In genomic region chr17:19136138-19136537, GRCh38 we compare ENCODE assay signal across 10 cellular contexts. TPM values are rescaled to one million over a fixed set of nuclear protein-coding genes. Genes with fewer than 3 reads are reported as not detected.
DNase-seq lines count a peak whose midpoint lies in the region; ATAC-seq, FAIRE-seq and TF ChIP-seq lines count a peak whose summit lies in the region.
"Not testable (repeated sequence)": the region's sequence is repeated elsewhere in the genome, so short reads cannot be mapped to it uniquely, and the experiment has no call there.
"Had no signal": no experiment of that assay in that cellular context is flagged by ENCODE, and none has a peak within 500 bp of the region (broad histone marks: within the 10 kb centered on the region; RNA-seq: fewer than 3 reads in every experiment).

No MANE protein-coding gene starts in this region.

- not testable (repeated sequence) for H3K4me3 ChIP-seq in Panc1 (ENCODE audit: low read depth in 2 of 2, low read length in 2 of 2); K562; heart right ventricle; right lobe of liver; psoas muscle; aorta (ENCODE audit: low read length in 2 of 2)

- POLR2A ChIA-PET in Panc1 (lab: Charles Lee); activated CD4-positive, alpha-beta T cell treated with anti-CD3 and anti-CD28 coated beads for 36 hours (lab: Charles Lee); K562 (lab: Yijun Ruan, JAX): not testable (repeated sequence)

- TF ChIP-seq CTCF in Panc1 (IDR thresholded peaks at IDR 0.05); K562 (IDR thresholded peaks at IDR 0.05 in 2 of 3, conservative IDR thresholded peaks at IDR 0.05 in 1 of 3; ENCODE audit: insufficient read depth in 2 of 3, low read depth in 1 of 3, low read length in 3 of 3); heart right ventricle (IDR thresholded peaks at IDR 0.05); right lobe of liver (IDR thresholded peaks at IDR 0.05); psoas muscle (IDR thresholded peaks at IDR 0.05): not testable (repeated sequence)

- H3K27me3 ChIP-seq in Panc1 (ENCODE audit: control insufficient read depth, insufficient read depth, low read length); K562 (ENCODE audit: control insufficient read depth in 2 of 2, insufficient read depth in 2 of 2, low read length in 2 of 2); heart right ventricle; right lobe of liver; psoas muscle (ENCODE audit: insufficient read depth in 3 of 3, low read length in 2 of 3); aorta (ENCODE audit: control insufficient read depth in 1 of 2, insufficient read depth in 2 of 2, low read length in 1 of 2): not testable (repeated sequence)

- H3K4me1 Mint-ChIP-seq in activated CD4-positive, alpha-beta T cell treated with anti-CD3 and anti-CD28 coated beads for 36 hours: not testable (repeated sequence)

- DNase-seq in GM19239 (ENCODE audit: insufficient read length, low spot score); Panc1 (ENCODE audit: low read depth, low spot score); activated CD4-positive, alpha-beta T cell treated with anti-CD3 and anti-CD28 coated beads for 36 hours; K562 (ENCODE audit: extremely low read depth in 1 of 4, low spot score in 3 of 4); heart right ventricle; right lobe of liver; psoas muscle; aorta: not testable (repeated sequence)

- H4K20me1 ChIP-seq in K562 (replicated peaks; ENCODE audit: control insufficient read depth, insufficient read depth, low read length): not testable (repeated sequence)

- H3K9me3 ChIP-seq in Panc1 (ENCODE audit: control insufficient read depth, insufficient read depth, low read depth, low read length); K562 (replicated peaks; ENCODE audit: control insufficient read depth, insufficient read depth, low read depth, low read length); heart right ventricle; right lobe of liver; psoas muscle; aorta (ENCODE audit: control insufficient read depth, low read length): not testable (repeated sequence)

- CTCF ChIA-PET in Panc1 (lab: Charles Lee); activated CD4-positive, alpha-beta T cell treated with anti-CD3 and anti-CD28 coated beads for 36 hours (lab: Charles Lee); K562 (lab: Yijun Ruan, JAX; ENCODE audit: low intra/inter-chr PET ratio): not testable (repeated sequence)

- H3K79me2 ChIP-seq in K562 (ENCODE audit: control insufficient read depth, insufficient read depth, low read length): not testable (repeated sequence)

- H3K27ac Mint-ChIP-seq in activated CD4-positive, alpha-beta T cell treated with anti-CD3 and anti-CD28 coated beads for 36 hours: not testable (repeated sequence)

- TF ChIP-seq EP300 in K562 (IDR thresholded peaks at IDR 0.05; ENCODE audit: low read length): not testable (repeated sequence)

- not testable (repeated sequence) for BruUV-seq in Panc1 (replicated peaks; lab: Mats Ljungman, UMichigan); K562 (replicated peaks; lab: Mats Ljungman, UMichigan)

- WGBS in K562 (ENCODE audit: insufficient coverage, low coverage, missing lambda C conversion rate): no CpG with 5 or more reads among the region's 17 CpGs
- WGBS in heart right ventricle, 2 donors: no CpG with 5 or more reads among the region's 17 CpGs
- WGBS in right lobe of liver (ENCODE audit: insufficient coverage, low coverage, low lambda C conversion rate, missing lambda C conversion rate): no CpG with 5 or more reads among the region's 17 CpGs
- no CpG with 5 or more reads among the region's 17 CpGs for WGBS in psoas muscle, 3 donors
- no CpG with 5 or more reads among the region's 17 CpGs for WGBS in aorta, 2 donors

- in situ Hi-C loops in Panc1 (cut with HindIII; ENCODE audit: low pct_unique_long_range_greater_than_20kb, low sequenced_read_pairs); K562 (cut with MboI): not testable (repeated sequence)

- not testable (repeated sequence) for H3K4me1 ChIP-seq in Panc1 (ENCODE audit: control insufficient read depth, insufficient read depth, low read length); K562 (replicated peaks in 1 of 2; ENCODE audit: control insufficient read depth in 2 of 2, insufficient read depth in 2 of 2, low read length in 2 of 2); heart right ventricle; right lobe of liver; psoas muscle; aorta (ENCODE audit: control insufficient read depth in 1 of 2, insufficient read depth in 2 of 2, low read length in 2 of 2)

- not testable (repeated sequence) for H3K9me1 ChIP-seq in K562 (ENCODE audit: control insufficient read depth, insufficient read depth, low read length)

- TF ChIP-seq RAD21 in K562 (CRISPR knock-in tag; conservative IDR thresholded peaks at IDR 0.05 in 1 of 2, IDR thresholded peaks at IDR 0.05 in 1 of 2): not testable (repeated sequence)

- intact Hi-C loops in Panc1 (cut with micrococcal nuclease; ENCODE audit: unreplicated experiment); activated CD4-positive, alpha-beta T cell treated with anti-CD3 and anti-CD28 coated beads for 36 hours (cut with DNase I, micrococcal nuclease); K562 (cut with micrococcal nuclease); heart right ventricle (cut with DNase I); right lobe of liver (cut with DNase I); psoas muscle (cut with DNase I); aorta (cut with DNase I): not testable (repeated sequence)

- H3K36me3 Mint-ChIP-seq in activated CD4-positive, alpha-beta T cell treated with anti-CD3 and anti-CD28 coated beads for 36 hours (ENCODE audit: low read depth): not testable (repeated sequence)

- not testable (repeated sequence) for H3K4me2 ChIP-seq in K562 (ENCODE audit: insufficient read depth, low read length)

- H2AFZ ChIP-seq in K562 (ENCODE audit: low read depth, low read length): not testable (repeated sequence)

- not testable (repeated sequence) for H3K9ac ChIP-seq in K562 (ENCODE audit: insufficient read depth in 1 of 2, low read depth in 2 of 2, low read length in 2 of 2)

- H3K27ac ChIP-seq in Panc1 (ENCODE audit: low read length); K562 (ENCODE audit: extremely low read depth, low read depth, low read length); heart right ventricle; right lobe of liver; psoas muscle; aorta (ENCODE audit: low read depth in 1 of 2, low read length in 2 of 2): not testable (repeated sequence)

- H3K4me3 Mint-ChIP-seq in activated CD4-positive, alpha-beta T cell treated with anti-CD3 and anti-CD28 coated beads for 36 hours: not testable (repeated sequence)

- H3K9me3 Mint-ChIP-seq in activated CD4-positive, alpha-beta T cell treated with anti-CD3 and anti-CD28 coated beads for 36 hours (ENCODE audit: low read depth): not testable (repeated sequence)

- ATAC-seq in Panc1: peak; percentile 72
- peak; percentile 56 for ATAC-seq in activated CD4-positive, alpha-beta T cell treated with anti-CD3 and anti-CD28 coated beads for 36 hours
- ATAC-seq in K562: peak; percentile 82
- ATAC-seq in heart right ventricle: peak; percentile 59 to 84 (median 78)
- peak; percentile 42 to 59 (median 54) for ATAC-seq in right lobe of liver
- ATAC-seq in psoas muscle: peak; percentile 81 to 94 (median 94)
- ATAC-seq in aorta (ENCODE audit: low FRiP score): peak; percentile 59

- not testable (repeated sequence) for TF ChIP-seq POLR2A in K562 (conservative IDR thresholded peaks at IDR 0.05); right lobe of liver (IDR thresholded peaks at IDR 0.05)

- H3K36me3 ChIP-seq in Panc1 (ENCODE audit: control insufficient read depth, insufficient read depth, low read length); K562 (ENCODE audit: control insufficient read depth, insufficient read depth, low read length); heart right ventricle; right lobe of liver; psoas muscle (ENCODE audit: insufficient read depth in 1 of 2, low read depth in 1 of 2); aorta (ENCODE audit: control insufficient read depth in 1 of 2, insufficient read depth in 2 of 2, low read length in 1 of 2): not testable (repeated sequence)

- FAIRE-seq in GM19239 (lab: Jason Lieb, UNC): peak; percentile 89
- FAIRE-seq in K562 (lab: Jason Lieb, UNC): peak; percentile 29

- H3K27me3 Mint-ChIP-seq in activated CD4-positive, alpha-beta T cell treated with anti-CD3 and anti-CD28 coated beads for 36 hours: not testable (repeated sequence)

RNA-seq across cellular contexts. Expression of gene GRAPL, which starts 8.7 kb away (rescaled TPM):
- total RNA-seq in Panc1 (2021; ENCODE audit: unreplicated experiment) (0.31 TPM), K562 (2014; rRNA removed) (not detected in 2 replicates), K562 (2014; rRNA removed; fragmentation: Illumina TruSeq; extraction: Trizol) (not detected in 2 replicates), K562 (2015; rRNA removed; fragmentation: Illumina TruSeq; extraction: Trizol) (not detected in 2 replicates), K562 (2021) (0.22 TPM in 1 of 2 replicates, not detected in the other), heart right ventricle (1 to 10 TPM in 7 of 10 donors, under 1 TPM in 3; 0.53 to 2.9 (median 1.6) TPM), right lobe of liver (1 to 10 TPM in 4 of 6 experiments, under 1 TPM in 2; 0.68 to 9.2 (median 2.2) TPM), psoas muscle (1 to 10 TPM in 1 of 4 donors, under 1 TPM in 1, not detected in 2; 0.90 to 1.5 TPM), aorta (1 to 10 TPM; 6.3 to 6.6 TPM)
- polyA plus RNA-seq in Panc1 (2012; ENCODE audit: insufficient read length): not detected
- total RNA-seq in activated CD4-positive, alpha-beta T cell treated with anti-CD3 and anti-CD28 coated beads for 36 hours: 1 to 10 TPM; 2.9 to 4.0 TPM
- total RNA-seq in K562 (2011; cell fraction: chromatin; rRNA removed; ENCODE audit: low replicate concordance): 0.48 and 0.81 TPM in 2 replicates
- total RNA-seq in K562 (2011; cell fraction: nucleolus; rRNA removed): not detected in 2 replicates
- total RNA-seq in K562 (2011; cell fraction: nucleoplasm; rRNA removed): 0.37 TPM in 1 of 2 replicates, not detected in the other
- polyA plus RNA-seq in K562 (2011; rRNA removed) (0.11 TPM in 1 of 2 replicates, not detected in the other), K562 (2014; fragmentation: Illumina TruSeq; extraction: Trizol) (not detected in 2 replicates), K562 (2014; fragmentation: Nextera tagmentation; extraction: Ambion mirVana) (not detected), K562 (2014; rRNA removed) (not detected in 2 replicates), heart right ventricle (1 to 10 TPM in 1 of 2 donors, under 1 TPM in 1; 0.94 to 3.1 TPM), psoas muscle (under 1 TPM; 0.34 to 0.74 (median 0.35) TPM), aorta (not detected)
- not detected in 2 replicates for polyA plus RNA-seq in K562 (2011; cell fraction: cytosol; rRNA removed)
- polyA plus RNA-seq in K562 (2011; cell fraction: nucleus; rRNA removed): not detected in 2 replicates
- polyA plus RNA-seq in K562 (2012): not detected in 2 replicates
- not detected in 2 replicates for polyA minus RNA-seq in K562 (2011; rRNA and poly(A)+ RNA removed)
- not detected in 2 replicates for polyA minus RNA-seq in K562 (2011; cell fraction: cytosol; rRNA and poly(A)+ RNA removed)
- polyA minus RNA-seq in K562 (2011; cell fraction: nucleus; rRNA and poly(A)+ RNA removed): not detected in 2 replicates
- total RNA-seq: RPMI7951 had no signal
- polyA plus RNA-seq: AG04450 had no signal
